In genomic region chr12:65189028-65189718, GRCh38 we compare ENCODE assay signal across 11 cellular contexts. TPM values are rescaled to one million over a fixed set of nuclear protein-coding genes. Genes with fewer than 3 reads are reported as not detected.
DNase-seq lines count a peak whose midpoint lies in the region; ATAC-seq and TF ChIP-seq lines count a peak whose summit lies in the region.
"Had no signal": no experiment of that assay in that cellular context is flagged by ENCODE, and none has a peak within 500 bp of the region (broad histone marks: within the 10 kb centered on the region; RNA-seq: fewer than 3 reads in every experiment).

No MANE protein-coding gene starts in this region.

- H3K27me3 ChIP-seq in CD4-positive, CD25-positive, alpha-beta regulatory T cell (ENCODE audit: control insufficient read depth, insufficient read depth, low read length) = no peaks in the 10 kb centered on the region

- H3K27me3 Mint-ChIP-seq in CD4-positive, CD25-positive, alpha-beta regulatory T cell = no peaks in the 10 kb centered on the region
- H3K27me3 Mint-ChIP-seq in activated CD4-positive, alpha-beta T cell treated with anti-CD3 and anti-CD28 coated beads, Interleukin-2, amount 10 ng/mL, durations not matched to agents 24 days and 14 days = no peaks in the 10 kb centered on the region
- H3K27me3 Mint-ChIP-seq in WTC11 (ENCODE audit: low read depth) = no peaks in the 10 kb centered on the region
- H3K27me3 Mint-ChIP-seq: activated naive CD8-positive, alpha-beta T cell treated with anti-CD3 and anti-CD28 coated beads, Interleukin-2, amount 10 ng/mL, durations not matched to agents 7 days and 5 days had no signal

- intact Hi-C loops in activated CD4-positive, alpha-beta T cell treated with anti-CD3 and anti-CD28 coated beads, Interleukin-2, amount 10 ng/mL, durations not matched to agents 24 days and 14 days (cut with micrococcal nuclease) = loop anchor here (5.0 kb wide), 1 partner anchor 38 kb away; no protein-coding TSS in a partner anchor

- H3K4me1 ChIP-seq in CD4-positive, CD25-positive, alpha-beta regulatory T cell (ENCODE audit: control insufficient read depth, insufficient read depth, low read length, poor library complexity, severe bottlenecking) = peaks cover 16% of the 10 kb centered on the region

- ATAC-seq in CD4-positive, CD25-positive, alpha-beta regulatory T cell (ENCODE audit: low read depth in 2 of 2) = no peak
- ATAC-seq in GM19324 (IDR thresholded peaks at IDR 0.05; ENCODE audit: low FRiP score, unreplicated experiment) (peak; percentile 91), HG02759 (IDR thresholded peaks at IDR 0.05; ENCODE audit: unreplicated experiment) (peak; percentile 97), HG03521 (IDR thresholded peaks at IDR 0.05; ENCODE audit: unreplicated experiment) (peak; percentile 97), WTC11 (no peak)
- ATAC-seq: K562 had no signal

- no peak for TF ChIP-seq CTCF in WTC11 (IDR thresholded peaks at IDR 0.05)

- DNase-seq in CD4-positive, CD25-positive, alpha-beta regulatory T cell = no peak
- no peak for DNase-seq in SKM-1 (lab: John Stamatoyannopoulos, UW; ENCODE audit: unreplicated experiment)
- no peak for DNase-seq in activated CD4-positive, alpha-beta T cell treated with anti-CD3 and anti-CD28 coated beads, Interleukin-2, amount 10 ng/mL, durations not matched to agents 24 days and 14 days
- no peak for DNase-seq in DMS153 treated with DMSO at 0.1 percent for 48 hours (lab: John Stamatoyannopoulos, UW; ENCODE audit: unreplicated experiment)
- no peak for DNase-seq in WTC11 (ENCODE audit: low spot score)
- DNase-seq: activated naive CD8-positive, alpha-beta T cell treated with anti-CD3 and anti-CD28 coated beads, Interleukin-2, amount 10 ng/mL, durations not matched to agents 7 days and 5 days; NCI-H526 treated with DMSO at 0.1 percent for 48 hours had no signal

- CTCF ChIA-PET in WTC11 (lab: Charles Lee) = no interaction called here

- H3K36me3 Mint-ChIP-seq in CD4-positive, CD25-positive, alpha-beta regulatory T cell = peaks cover 32% of the 10 kb centered on the region
- peaks cover 35% of the 10 kb centered on the region for H3K36me3 Mint-ChIP-seq in activated CD4-positive, alpha-beta T cell treated with anti-CD3 and anti-CD28 coated beads, Interleukin-2, amount 10 ng/mL, durations not matched to agents 24 days and 14 days (ENCODE audit: low read depth)
- H3K36me3 Mint-ChIP-seq in WTC11 = no peaks in the 10 kb centered on the region

- peak overlapping the region; percentile 16 for H3K27ac ChIP-seq in CD4-positive, CD25-positive, alpha-beta regulatory T cell (ENCODE audit: insufficient read depth, low read length, poor library complexity, severe bottlenecking)

- H3K9me3 Mint-ChIP-seq in CD4-positive, CD25-positive, alpha-beta regulatory T cell = peaks cover 0 to 4% (median 2%) of the 10 kb centered on the region in 7 donors
- peaks cover under 1% of the 10 kb centered on the region for H3K9me3 Mint-ChIP-seq in activated CD4-positive, alpha-beta T cell treated with anti-CD3 and anti-CD28 coated beads, Interleukin-2, amount 10 ng/mL, durations not matched to agents 24 days and 14 days
- H3K9me3 Mint-ChIP-seq in WTC11 = no peaks in the 10 kb centered on the region

- peaks cover 49 to 86% (median 60%) of the 10 kb centered on the region in 4 donors for H3K4me1 Mint-ChIP-seq in CD4-positive, CD25-positive, alpha-beta regulatory T cell
- H3K4me1 Mint-ChIP-seq in activated CD4-positive, alpha-beta T cell treated with anti-CD3 and anti-CD28 coated beads, Interleukin-2, amount 10 ng/mL, durations not matched to agents 24 days and 14 days = peaks cover 38% of the 10 kb centered on the region
- peaks cover 32% of the 10 kb centered on the region for H3K4me1 Mint-ChIP-seq in WTC11

- POLR2A ChIA-PET in WTC11 (lab: Charles Lee) = no interaction called here

- H3K9me3 ChIP-seq in CD4-positive, CD25-positive, alpha-beta regulatory T cell (ENCODE audit: control insufficient read depth in 2 of 2, low read length in 2 of 2) = no peaks in the 10 kb centered on the region

- no peak overlapping the region for H3K4me3 Mint-ChIP-seq in CD4-positive, CD25-positive, alpha-beta regulatory T cell
- no peak overlapping the region for H3K4me3 Mint-ChIP-seq in activated CD4-positive, alpha-beta T cell treated with anti-CD3 and anti-CD28 coated beads, Interleukin-2, amount 10 ng/mL, durations not matched to agents 24 days and 14 days
- no peak overlapping the region for H3K4me3 Mint-ChIP-seq in WTC11

- no peak overlapping the region for H3K27ac Mint-ChIP-seq in CD4-positive, CD25-positive, alpha-beta regulatory T cell
- no peak overlapping the region for H3K27ac Mint-ChIP-seq in activated CD4-positive, alpha-beta T cell treated with anti-CD3 and anti-CD28 coated beads, Interleukin-2, amount 10 ng/mL, durations not matched to agents 24 days and 14 days
- no peak overlapping the region for H3K27ac Mint-ChIP-seq in WTC11
- H3K27ac Mint-ChIP-seq: activated naive CD8-positive, alpha-beta T cell treated with anti-CD3 and anti-CD28 coated beads, Interleukin-2, amount 10 ng/mL, durations not matched to agents 7 days and 5 days had no signal

- peaks cover 4% of the 10 kb centered on the region for H3K36me3 ChIP-seq in CD4-positive, CD25-positive, alpha-beta regulatory T cell (ENCODE audit: control insufficient read depth, insufficient read depth, low read length)

- no peak overlapping the region for H3K4me3 ChIP-seq in CD4-positive, CD25-positive, alpha-beta regulatory T cell (ENCODE audit: low read depth, low read length)
- H3K4me3 ChIP-seq: K562 had no signal

TF ChIP-seq in WTC11, 78 proteins besides CTCF, POLR2A, EP300 and RAD21:
- TF ChIP-seq NFYB (CRISPR knock-in tag; conservative IDR thresholded peaks at IDR 0.05; ENCODE audit: low read depth) (no peak), CDX4 (CRISPR knock-in tag; IDR thresholded peaks at IDR 0.05; ENCODE audit: borderline replicate concordance) (no peak), FOXJ3 (CRISPR knock-in tag; IDR thresholded peaks at IDR 0.05; ENCODE audit: borderline replicate concordance) (no peak), FOXP4 (CRISPR knock-in tag; IDR thresholded peaks at IDR 0.05) (no peak), ATF1 (CRISPR knock-in tag; IDR thresholded peaks at IDR 0.05) (no peak), RELA (CRISPR knock-in tag; IDR thresholded peaks at IDR 0.05; ENCODE audit: borderline replicate concordance) (no peak), JAZF1 (CRISPR knock-in tag; IDR thresholded peaks at IDR 0.05) (no peak), ZNF232 (CRISPR knock-in tag; IDR thresholded peaks at IDR 0.05) (no peak), MXD4 (CRISPR knock-in tag; IDR thresholded peaks at IDR 0.05; ENCODE audit: borderline replicate concordance) (no peak), ZNF138 (CRISPR knock-in tag; conservative IDR thresholded peaks at IDR 0.05) (no peak), ZNF416 (CRISPR knock-in tag; IDR thresholded peaks at IDR 0.05) (no peak)

RNA-seq across cellular contexts. Expression of gene LEMD3, which starts 19.8 kb away (rescaled TPM):
- total RNA-seq in CD4-positive, CD25-positive, alpha-beta regulatory T cell = 68.9 TPM
- polyA plus RNA-seq in CD4-positive, CD25-positive, alpha-beta regulatory T cell = 10 to 100 TPM; 31.4 to 37.6 (median 35.9) TPM
- 28.9 and 30.0 TPM in 2 replicates for total RNA-seq in activated CD4-positive, alpha-beta T cell treated with anti-CD3 and anti-CD28 coated beads, Interleukin-2, amount 10 ng/mL, durations not matched to agents 24 days and 14 days
- total RNA-seq in WTC11 (2021) = 28.7 to 31.3 TPM (median 29.8 TPM) in 3 replicates

Comparison
In these comparisons a context has a peak if more than half of its experiments do, and no peak if none do; other contexts are left out.
1. ATAC-seq: peak in GM19324 (single experiment), HG02759 (single experiment) and HG03521 (single experiment); none in CD4-positive, CD25-positive, alpha-beta regulatory T cell (0 of 2) and WTC11 (single experiment).